Comparison of ENCODE assay signal across 10 cellular contexts in genomic region chr1:23529146-23530088, GRCh38. TPM values are rescaled to one million over a fixed set of nuclear protein-coding genes. Genes with fewer than 3 reads are reported as not detected.
A peak's percentile ranks its signal among the peaks of the same experiment; 100 is the strongest.
DNase-seq lines count a peak whose midpoint lies in the region; ATAC-seq and TF ChIP-seq lines count a peak whose summit lies in the region.
"Had no signal": no experiment of that assay in that cellular context is flagged by ENCODE, and none has a peak within 500 bp of the region (broad histone marks: within the 10 kb centered on the region; RNA-seq: fewer than 3 reads in every experiment).

No MANE protein-coding gene starts in this region.

- H3K27ac Mint-ChIP-seq in CD8-positive, alpha-beta T cell: peak overlapping the region; percentile 57
- no peak overlapping the region for H3K27ac Mint-ChIP-seq in activated CD4-positive, alpha-beta memory T cell treated with anti-CD3 and anti-CD28 coated beads for 36 hours

- H3K36me3 ChIP-seq in CD8-positive, alpha-beta T cell (ENCODE audit: insufficient read depth, low read length): no peaks in the 10 kb centered on the region
- no peaks in the 10 kb centered on the region for H3K36me3 ChIP-seq in muscle layer of duodenum (ENCODE audit: control insufficient read depth in 1 of 2, insufficient read depth in 2 of 2, low read length in 2 of 2)
- no peaks in the 10 kb centered on the region for H3K36me3 ChIP-seq in tibial artery

- H3K27me3 ChIP-seq in CD8-positive, alpha-beta T cell (ENCODE audit: insufficient read depth, low read length): no peaks in the 10 kb centered on the region
- H3K27me3 ChIP-seq in HL-60 (ENCODE audit: insufficient read depth, poor library complexity, severe bottlenecking) (no peaks in the 10 kb centered on the region), muscle layer of duodenum (ENCODE audit: low read depth, low read length) (no peaks in the 10 kb centered on the region), tibial artery (peaks cover 0 to 41% of the 10 kb centered on the region in 2 donors)

- POLR2A ChIA-PET in CD8-positive, alpha-beta T cell (lab: Charles Lee): interaction anchor here (0.7 to 2.5 kb wide), 7 partner anchors 8 to 362 kb away, joined by 3 to 20 read pairs (median 7); partner anchors contain the start of gene ID3
- POLR2A ChIA-PET in activated CD4-positive, alpha-beta memory T cell treated with anti-CD3 and anti-CD28 coated beads for 36 hours (lab: Charles Lee): interaction anchor here (0.9 to 1.9 kb wide), 2 partner anchors 10 to 22 kb away, joined by 3 to 5 read pairs; no protein-coding TSS in a partner anchor

- no peaks in the 10 kb centered on the region for H3K9me3 Mint-ChIP-seq in CD8-positive, alpha-beta T cell
- no peaks in the 10 kb centered on the region for H3K9me3 Mint-ChIP-seq in activated CD4-positive, alpha-beta memory T cell treated with anti-CD3 and anti-CD28 coated beads for 36 hours

- no peak for TF ChIP-seq CTCF in CD8-positive, alpha-beta T cell (IDR thresholded peaks at IDR 0.05)
- TF ChIP-seq CTCF in HL-60 (IDR thresholded peaks at IDR 0.05; ENCODE audit: insufficient read depth, low read length): no peak
- TF ChIP-seq CTCF in tibial artery (IDR thresholded peaks at IDR 0.05): no peak

- H3K36me3 Mint-ChIP-seq in CD8-positive, alpha-beta T cell: no peaks in the 10 kb centered on the region
- peaks cover 12% of the 10 kb centered on the region for H3K36me3 Mint-ChIP-seq in activated CD4-positive, alpha-beta memory T cell treated with anti-CD3 and anti-CD28 coated beads for 36 hours

- no peak overlapping the region for H3K27ac ChIP-seq in CD8-positive, alpha-beta T cell (ENCODE audit: low read depth, low read length)
- H3K27ac ChIP-seq in HL-60 (replicated peaks): peak overlapping the region; percentile 89
- peak overlapping the region; percentile 82 for H3K27ac ChIP-seq in muscle layer of duodenum (ENCODE audit: low read length)
- H3K27ac ChIP-seq in tibial artery: no peak overlapping the region

- no peaks in the 10 kb centered on the region for H3K9me3 ChIP-seq in CD8-positive, alpha-beta T cell (ENCODE audit: low read length)
- H3K9me3 ChIP-seq in muscle layer of duodenum (ENCODE audit: control insufficient read depth in 1 of 2, low read length in 2 of 2): no peaks in the 10 kb centered on the region
- no peaks in the 10 kb centered on the region for H3K9me3 ChIP-seq in tibial artery

- H3K4me3 Mint-ChIP-seq in CD8-positive, alpha-beta T cell: peak overlapping the region; percentile 49
- peak overlapping the region; percentile 85 for H3K4me3 Mint-ChIP-seq in activated CD4-positive, alpha-beta memory T cell treated with anti-CD3 and anti-CD28 coated beads for 36 hours

- DNase-seq in CD8-positive, alpha-beta T cell: no peak
- DNase-seq in HL-60 (ENCODE audit: low read depth in 1 of 2, low spot score in 1 of 2) (no peak), GOT3 (lab: John Stamatoyannopoulos, UW) (no peak), tibial artery (no peak), inferior parietal cortex (ENCODE audit: extremely low spot score) (no peak)
- peak; percentile 32 for DNase-seq in activated CD4-positive, alpha-beta memory T cell treated with anti-CD3 and anti-CD28 coated beads for 36 hours
- no peak for DNase-seq in stimulated activated naive CD4-positive, alpha-beta T cell treated with Interleukin-2 at 50 U/mL for 16 hours (lab: John Stamatoyannopoulos, UW)
- DNase-seq: left cardiac atrium, NCI-H1048 had no signal

- H3K4me3 ChIP-seq in CD8-positive, alpha-beta T cell (ENCODE audit: low read depth, low read length): no peak overlapping the region
- peak overlapping the region; percentile 69 for H3K4me3 ChIP-seq in HL-60 (replicated peaks; ENCODE audit: insufficient read depth, low read length)
- peak overlapping the region in 1 of 2 donors; percentile 38 for H3K4me3 ChIP-seq in muscle layer of duodenum (ENCODE audit: low read depth in 1 of 2, low read length in 2 of 2)
- no peak overlapping the region for H3K4me3 ChIP-seq in tibial artery

- ATAC-seq in CD8-positive, alpha-beta T cell: no peak

- intact Hi-C loops in CD8-positive, alpha-beta T cell (cut with DNase I, micrococcal nuclease): loop anchor here (2.0 to 10.0 kb wide), 5 partner anchors 45 to 271 kb away; partner anchors contain the start of genes HNRNPR (in 2 of the 2), ASAP3 (in 1 of the 2), GALE (in 1 of the 2) and ZNF436 (in 1 of the 2)
- intact Hi-C loops in activated CD4-positive, alpha-beta memory T cell treated with anti-CD3 and anti-CD28 coated beads for 36 hours (cut with micrococcal nuclease): loop anchor here (2.0 to 10.0 kb wide), 5 partner anchors 45 to 425 kb away; partner anchors contain the start of genes ASAP3, HNRNPR and TCEA3
- intact Hi-C loops in tibial artery (cut with DNase I; ENCODE audit: low total_unique reads): loop anchor here (10.0 kb wide), 1 partner anchor 165 kb away; the partner anchor contains the start of gene ZNF436

- peaks cover 78% of the 10 kb centered on the region for H3K4me1 Mint-ChIP-seq in CD8-positive, alpha-beta T cell (ENCODE audit: low read depth)
- peaks cover 80% of the 10 kb centered on the region for H3K4me1 Mint-ChIP-seq in activated CD4-positive, alpha-beta memory T cell treated with anti-CD3 and anti-CD28 coated beads for 36 hours (ENCODE audit: low read depth)

- H3K27me3 Mint-ChIP-seq in CD8-positive, alpha-beta T cell (ENCODE audit: low read depth): no peaks in the 10 kb centered on the region
- no peaks in the 10 kb centered on the region for H3K27me3 Mint-ChIP-seq in activated CD4-positive, alpha-beta memory T cell treated with anti-CD3 and anti-CD28 coated beads for 36 hours

- peaks cover 75% of the 10 kb centered on the region for H3K4me1 ChIP-seq in CD8-positive, alpha-beta T cell (ENCODE audit: insufficient read depth, low read length)
- H3K4me1 ChIP-seq in muscle layer of duodenum (ENCODE audit: control insufficient read depth in 1 of 2, insufficient read depth in 2 of 2, low read length in 2 of 2) (peaks cover 23 to 28% of the 10 kb centered on the region in 2 donors), tibial artery (peaks cover 0 to 35% (median 21%) of the 10 kb centered on the region in 4 donors)

- CTCF ChIA-PET in CD8-positive, alpha-beta T cell (lab: Charles Lee): interaction anchor here (0.9 to 19.3 kb wide), 9 partner anchors 13 to 217 kb away, joined by 3 to 234 read pairs (median 7); no protein-coding TSS in a partner anchor
- CTCF ChIA-PET in activated CD4-positive, alpha-beta memory T cell treated with anti-CD3 and anti-CD28 coated beads for 36 hours (lab: Charles Lee): interaction anchor here (0.7 to 11.2 kb wide), 7 partner anchors 10 to 108 kb away, joined by 3 to 170 read pairs (median 9); no protein-coding TSS in a partner anchor

RNA-seq across cellular contexts. Expression of gene E2F2, which starts 1.6 kb away (rescaled TPM):
- total RNA-seq in CD8-positive, alpha-beta T cell: under 1 TPM; 0.19 to 0.38 TPM
- 10 to 100 TPM; 22.1 to 26.3 TPM for total RNA-seq in activated CD4-positive, alpha-beta memory T cell treated with anti-CD3 and anti-CD28 coated beads for 36 hours

RNA-seq across cellular contexts. Expression of gene ID3, which starts 29.9 kb away (rescaled TPM):
- total RNA-seq in CD8-positive, alpha-beta T cell: 10 to 100 TPM; 44.2 to 48.1 TPM
- total RNA-seq in activated CD4-positive, alpha-beta memory T cell treated with anti-CD3 and anti-CD28 coated beads for 36 hours: 10 to 100 TPM; 35.9 to 36.2 TPM

RNA-seq across cellular contexts. Expression of gene ASAP3, which starts 45.4 kb away (rescaled TPM):
- total RNA-seq in CD8-positive, alpha-beta T cell: 1 to 10 TPM in 1 of 2 experiments, under 1 TPM in 1; 0.81 to 1.0 TPM
- under 1 TPM; 0.50 to 0.58 TPM for total RNA-seq in activated CD4-positive, alpha-beta memory T cell treated with anti-CD3 and anti-CD28 coated beads for 36 hours

Comparison
In these comparisons a context has a peak if more than half of its experiments do, and no peak if none do; other contexts are left out.
1. H3K27ac ChIP-seq: peak in HL-60 (single experiment) and muscle layer of duodenum (single experiment); none in CD8-positive, alpha-beta T cell (single experiment) and tibial artery (0 of 2).
2. RNA of gene E2F2, which starts 1.6 kb away (total RNA-seq): 22.1 to 26.3 TPM in activated CD4-positive, alpha-beta memory T cell treated with anti-CD3 and anti-CD28 coated beads for 36 hours; 0.19 to 0.38 TPM in CD8-positive, alpha-beta T cell; every median in the first group is over 10 times any median in the second.